In the genomic region with DNA sequence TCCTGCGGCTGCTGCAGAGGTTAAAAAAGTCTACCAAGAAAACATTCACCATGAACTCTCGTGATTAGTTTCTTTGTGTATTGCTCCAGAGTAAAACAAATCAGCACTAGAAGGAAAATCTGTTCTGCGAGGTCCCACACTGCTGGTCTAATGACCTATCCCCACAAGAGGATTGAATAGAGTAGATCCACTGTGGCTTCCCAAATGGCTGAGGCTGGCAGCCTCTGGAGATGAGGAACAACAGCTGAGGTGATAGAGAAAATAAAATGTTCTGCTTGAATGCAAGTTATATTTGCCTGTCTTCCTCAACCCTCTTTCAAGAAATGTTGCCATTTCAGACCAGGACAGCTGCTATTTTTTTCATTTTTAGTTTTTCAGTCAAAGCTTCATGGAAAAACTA, we compare ENCODE assay signal across 28 cellular contexts.
"Had no signal": no experiment of that assay in that cellular context is flagged by ENCODE, and none has a peak within 500 bp of the region (broad histone marks: within the 10 kb centered on the region; RNA-seq: fewer than 3 reads in every experiment).

No MANE protein-coding gene starts in this region.

- H3K27me3 ChIP-seq: stomach, suprapubic skin, testis, thyroid gland, tibial artery, tibial nerve, transverse colon, upper lobe of left lung, upper lobe of right lung, uterus, vagina had no signal

- H3K27me3 Mint-ChIP-seq: stimulated activated memory B cell treated with anti-CD40 and anti-IgM and Interleukin-4, amounts not matched to agents 10 μg/mL and 1 μg/mL and 100 μg/mL, for 72 hours; stimulated activated naive B cell treated with anti-CD40 and anti-IgM and Interleukin-4, amounts not matched to agents 10 μg/mL and 1 μg/mL and 100 μg/mL, for 72 hours; stimulated activated naive CD8-positive, alpha-beta T cell treated with anti-CD3 and anti-CD28 coated beads, Interleukin-15, amount 100 ng/mL, for 72 hours; stimulated activated naive CD8-positive, alpha-beta T cell treated with anti-CD3 and anti-CD28 coated beads, Interleukin-15, Interleukin-2, amounts not matched to agents 100 ng/mL and 50 ng/mL, for 24 hours; type B pancreatic cell had no signal

- H3K36me3 Mint-ChIP-seq: stimulated activated effector memory CD8-positive, alpha-beta T cell treated with anti-CD3 and anti-CD28 coated beads, Interleukin-12 subunit alpha, Interleukin-12 subunit beta, amount 100 ng/mL, for 72 hours; stimulated activated memory B cell treated with anti-CD40 and anti-IgM and Interleukin-4, amounts not matched to agents 10 μg/mL and 1 μg/mL and 100 μg/mL, for 72 hours; stimulated activated naive B cell treated with anti-CD40 and anti-IgM and Interleukin-4, amounts not matched to agents 10 μg/mL and 1 μg/mL and 100 μg/mL, for 72 hours; type B pancreatic cell had no signal

- H3K4me3 ChIP-seq: stomach, suprapubic skin, testis, thoracic aorta, thyroid gland, tibial artery, tibial nerve, transverse colon, upper lobe of left lung, upper lobe of right lung, uterus, vagina had no signal

- DNase-seq: stimulated activated CD4-positive, alpha-beta T cell treated with anti-CD3 and anti-CD28 coated beads, Interleukin-2, amount 100 ng/mL, for 48 hours; stimulated activated CD4-positive, alpha-beta T cell treated with anti-CD3 and anti-CD28 coated beads, Interleukin-4, amount 100 ng/mL, for 1 hour; stimulated activated CD4-positive, alpha-beta T cell treated with anti-CD3 and anti-CD28 coated beads, Interleukin-4, amount 100 ng/mL, for 24 hours; stimulated activated CD4-positive, alpha-beta T cell treated with anti-CD3 and anti-CD28 coated beads, Interleukin-4, amount 100 ng/mL, for 4 hours; stimulated activated CD8-positive, alpha-beta memory T cell treated with anti-CD3 and anti-CD28 coated beads, Interleukin-4, amount 100 ng/mL, for 48 hours; stimulated activated naive B cell treated with anti-CD40 and anti-IgM and Interleukin-4, amounts not matched to agents 10 μg/mL and 1 μg/mL and 100 μg/mL, for 72 hours; stimulated activated naive CD4-positive, alpha-beta T cell; stimulated activated naive CD4-positive, alpha-beta T cell treated with Interleukin-2 at 50 U/mL for 16 hours; stimulated activated naive CD8-positive, alpha-beta T cell treated with anti-CD3 and anti-CD28 coated beads, Interleukin-15, amount 100 ng/mL, for 72 hours; stimulated activated naive CD8-positive, alpha-beta T cell treated with anti-CD3 and anti-CD28 coated beads, Interleukin-15, Interleukin-2, amounts not matched to agents 100 U/mL and 50 U/mL, for 24 hours; stomach; substantia nigra; testis; thyroid gland; tibial artery; transverse colon; trophoblast cell; upper lobe of left lung; upper lobe of right lung; uterus had no signal

- H3K9me3 Mint-ChIP-seq: stimulated activated memory B cell treated with anti-CD40 and anti-IgM and Interleukin-4, amounts not matched to agents 10 μg/mL and 1 μg/mL and 100 μg/mL, for 72 hours; stimulated activated naive B cell treated with anti-CD40 and anti-IgM and Interleukin-4, amounts not matched to agents 10 μg/mL and 1 μg/mL and 100 μg/mL, for 72 hours; stimulated activated naive CD8-positive, alpha-beta T cell treated with anti-CD3 and anti-CD28 coated beads, Interleukin-15, amount 100 ng/mL, for 72 hours; stimulated activated naive CD8-positive, alpha-beta T cell treated with anti-CD3 and anti-CD28 coated beads, Interleukin-15, Interleukin-2, amounts not matched to agents 100 ng/mL and 50 ng/mL, for 24 hours; type B pancreatic cell had no signal

- H3K4me1 Mint-ChIP-seq: stimulated activated effector memory CD8-positive, alpha-beta T cell treated with anti-CD3 and anti-CD28 coated beads, Interleukin-12 subunit alpha, Interleukin-12 subunit beta, amount 100 ng/mL, for 72 hours; stimulated activated memory B cell treated with anti-CD40 and anti-IgM and Interleukin-4, amounts not matched to agents 10 μg/mL and 1 μg/mL and 100 μg/mL, for 72 hours; stimulated activated naive B cell treated with anti-CD40 and anti-IgM and Interleukin-4, amounts not matched to agents 10 μg/mL and 1 μg/mL and 100 μg/mL, for 72 hours; stimulated activated naive CD8-positive, alpha-beta T cell treated with anti-CD3 and anti-CD28 coated beads, Interleukin-15, amount 100 ng/mL, for 72 hours had no signal

- H3K36me3 ChIP-seq: stomach, suprapubic skin, thoracic aorta, thyroid gland, tibial artery, tibial nerve, transverse colon, upper lobe of left lung, upper lobe of right lung, uterus, vagina had no signal

- H3K4me3 Mint-ChIP-seq: stimulated activated effector memory CD8-positive, alpha-beta T cell treated with anti-CD3 and anti-CD28 coated beads, Interleukin-12 subunit alpha, Interleukin-12 subunit beta, amount 100 ng/mL, for 72 hours; stimulated activated memory B cell treated with anti-CD40 and anti-IgM and Interleukin-4, amounts not matched to agents 10 μg/mL and 1 μg/mL and 100 μg/mL, for 72 hours; stimulated activated naive B cell treated with anti-CD40 and anti-IgM and Interleukin-4, amounts not matched to agents 10 μg/mL and 1 μg/mL and 100 μg/mL, for 72 hours; stimulated activated naive CD8-positive, alpha-beta T cell treated with anti-CD3 and anti-CD28 coated beads, Interleukin-15, amount 100 ng/mL, for 72 hours; stimulated activated naive CD8-positive, alpha-beta T cell treated with anti-CD3 and anti-CD28 coated beads, Interleukin-15, Interleukin-2, amounts not matched to agents 100 ng/mL and 50 ng/mL, for 24 hours; type B pancreatic cell had no signal

- ATAC-seq: stimulated activated effector memory CD8-positive, alpha-beta T cell treated with anti-CD3 and anti-CD28 coated beads, Interleukin-12 subunit alpha, Interleukin-12 subunit beta, amount 100 ng/mL, for 72 hours; stimulated activated memory B cell treated with anti-CD40 and anti-IgM and Interleukin-4, amounts not matched to agents 10 μg/mL and 1 μg/mL and 100 μg/mL, for 72 hours; stimulated activated naive B cell treated with anti-CD40 and anti-IgM and Interleukin-4, amounts not matched to agents 10 μg/mL and 1 μg/mL and 100 μg/mL, for 72 hours; stimulated activated naive CD8-positive, alpha-beta T cell treated with anti-CD3 and anti-CD28 coated beads, Interleukin-15, amount 100 ng/mL, for 72 hours; stimulated activated naive CD8-positive, alpha-beta T cell treated with anti-CD3 and anti-CD28 coated beads, Interleukin-15, Interleukin-2, amounts not matched to agents 100 U/mL and 50 U/mL, for 24 hours; upper lobe of right lung had no signal

- H3K4me1 ChIP-seq: suprapubic skin, testis, thyroid gland, tibial artery, tibial nerve, transverse colon, upper lobe of left lung, upper lobe of right lung, uterus, vagina had no signal

- H3K27ac Mint-ChIP-seq: stimulated activated effector memory CD8-positive, alpha-beta T cell treated with anti-CD3 and anti-CD28 coated beads, Interleukin-12 subunit alpha, Interleukin-12 subunit beta, amount 100 ng/mL, for 72 hours; stimulated activated memory B cell treated with anti-CD40 and anti-IgM and Interleukin-4, amounts not matched to agents 10 μg/mL and 1 μg/mL and 100 μg/mL, for 72 hours; stimulated activated naive B cell treated with anti-CD40 and anti-IgM and Interleukin-4, amounts not matched to agents 10 μg/mL and 1 μg/mL and 100 μg/mL, for 72 hours; stimulated activated naive CD8-positive, alpha-beta T cell treated with anti-CD3 and anti-CD28 coated beads, Interleukin-15, amount 100 ng/mL, for 72 hours; stimulated activated naive CD8-positive, alpha-beta T cell treated with anti-CD3 and anti-CD28 coated beads, Interleukin-15, Interleukin-2, amounts not matched to agents 100 ng/mL and 50 ng/mL, for 24 hours; type B pancreatic cell had no signal

- H3K27ac ChIP-seq: stomach, suprapubic skin, testis, thoracic aorta, thyroid gland, tibial artery, tibial nerve, transverse colon, upper lobe of left lung, upper lobe of right lung, uterus, vagina had no signal

- H3K9me3 ChIP-seq: stomach, suprapubic skin, testis, thoracic aorta, thyroid gland, tibial artery, tibial nerve, transverse colon, upper lobe of left lung, upper lobe of right lung, uterus, vagina had no signal
